In the genomic region with DNA sequence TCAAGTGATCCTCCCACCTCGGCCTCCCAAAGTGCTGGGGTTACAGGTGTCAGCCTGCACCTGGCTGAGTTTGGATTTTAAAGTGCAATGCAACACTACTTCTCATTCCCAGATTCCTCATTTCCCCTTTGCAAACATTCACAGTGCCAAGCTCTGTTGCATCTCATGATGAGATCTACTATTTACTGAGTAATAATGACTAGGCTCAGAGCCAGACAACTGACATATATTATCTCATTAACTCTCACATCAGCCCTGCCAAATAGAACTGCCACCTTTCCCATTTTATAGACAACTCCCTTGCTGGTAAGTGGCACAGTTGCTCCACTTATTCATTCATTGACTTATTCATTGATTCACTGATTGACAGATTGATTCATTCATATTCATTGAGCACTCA, we compare ENCODE assay signal across 1 cellular context.
TF ChIP-seq lines count a peak whose summit lies in the region.

No MANE protein-coding gene starts in this region.

TF ChIP-seq in HCT116, 20 proteins besides CTCF, POLR2A, EP300 and RAD21 (continued from another document):
- TF ChIP-seq EZH2phosphoT487 (IDR thresholded peaks at IDR 0.05; ENCODE audit: borderline replicate concordance) = no peak
- TF ChIP-seq, protein P1, sequence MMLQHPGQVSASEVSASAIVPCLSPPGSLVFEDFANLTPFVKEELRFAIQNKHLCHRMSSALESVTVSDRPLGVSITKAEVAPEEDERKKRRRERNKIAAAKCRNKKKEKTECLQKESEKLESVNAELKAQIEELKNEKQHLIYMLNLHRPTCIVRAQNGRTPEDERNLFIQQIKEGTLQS (IDR thresholded peaks at IDR 0.05) = no peak
- TF ChIP-seq FOSL1 (IDR thresholded peaks at IDR 0.05; ENCODE audit: low read depth) = no peak
- TF ChIP-seq ZNF274 (IDR thresholded peaks at IDR 0.05; ENCODE audit: low read depth, low read length) = no peak
- TF ChIP-seq EGR1 (IDR thresholded peaks at IDR 0.05; ENCODE audit: low read depth) = no peak
- TF ChIP-seq, protein P2, sequence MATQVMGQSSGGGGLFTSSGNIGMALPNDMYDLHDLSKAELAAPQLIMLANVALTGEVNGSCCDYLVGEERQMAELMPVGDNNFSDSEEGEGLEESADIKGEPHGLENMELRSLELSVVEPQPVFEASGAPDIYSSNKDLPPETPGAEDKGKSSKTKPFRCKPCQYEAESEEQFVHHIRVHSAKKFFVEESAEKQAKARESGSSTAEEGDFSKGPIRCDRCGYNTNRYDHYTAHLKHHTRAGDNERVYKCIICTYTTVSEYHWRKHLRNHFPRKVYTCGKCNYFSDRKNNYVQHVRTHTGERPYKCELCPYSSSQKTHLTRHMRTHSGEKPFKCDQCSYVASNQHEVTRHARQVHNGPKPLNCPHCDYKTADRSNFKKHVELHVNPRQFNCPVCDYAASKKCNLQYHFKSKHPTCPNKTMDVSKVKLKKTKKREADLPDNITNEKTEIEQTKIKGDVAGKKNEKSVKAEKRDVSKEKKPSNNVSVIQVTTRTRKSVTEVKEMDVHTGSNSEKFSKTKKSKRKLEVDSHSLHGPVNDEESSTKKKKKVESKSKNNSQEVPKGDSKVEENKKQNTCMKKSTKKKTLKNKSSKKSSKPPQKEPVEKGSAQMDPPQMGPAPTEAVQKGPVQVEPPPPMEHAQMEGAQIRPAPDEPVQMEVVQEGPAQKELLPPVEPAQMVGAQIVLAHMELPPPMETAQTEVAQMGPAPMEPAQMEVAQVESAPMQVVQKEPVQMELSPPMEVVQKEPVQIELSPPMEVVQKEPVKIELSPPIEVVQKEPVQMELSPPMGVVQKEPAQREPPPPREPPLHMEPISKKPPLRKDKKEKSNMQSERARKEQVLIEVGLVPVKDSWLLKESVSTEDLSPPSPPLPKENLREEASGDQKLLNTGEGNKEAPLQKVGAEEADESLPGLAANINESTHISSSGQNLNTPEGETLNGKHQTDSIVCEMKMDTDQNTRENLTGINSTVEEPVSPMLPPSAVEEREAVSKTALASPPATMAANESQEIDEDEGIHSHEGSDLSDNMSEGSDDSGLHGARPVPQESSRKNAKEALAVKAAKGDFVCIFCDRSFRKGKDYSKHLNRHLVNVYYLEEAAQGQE (IDR thresholded peaks at IDR 0.05; ENCODE audit: low read depth) = no peak
